Comparison of ENCODE assay signal across 1 cellular context in genomic region chr6:135346747-135347146, GRCh38.
TF ChIP-seq lines count a peak whose summit lies in the region.

No MANE protein-coding gene starts in this region.

TF ChIP-seq in GM12878, 131 proteins besides CTCF, POLR2A, EP300 and RAD21 (continued from another document):
- no peak for TF ChIP-seq PRDM15 (CRISPR knock-in tag; IDR thresholded peaks at IDR 0.05)
